ENCODE assay signal across 2 cellular contexts in the genomic region with DNA sequence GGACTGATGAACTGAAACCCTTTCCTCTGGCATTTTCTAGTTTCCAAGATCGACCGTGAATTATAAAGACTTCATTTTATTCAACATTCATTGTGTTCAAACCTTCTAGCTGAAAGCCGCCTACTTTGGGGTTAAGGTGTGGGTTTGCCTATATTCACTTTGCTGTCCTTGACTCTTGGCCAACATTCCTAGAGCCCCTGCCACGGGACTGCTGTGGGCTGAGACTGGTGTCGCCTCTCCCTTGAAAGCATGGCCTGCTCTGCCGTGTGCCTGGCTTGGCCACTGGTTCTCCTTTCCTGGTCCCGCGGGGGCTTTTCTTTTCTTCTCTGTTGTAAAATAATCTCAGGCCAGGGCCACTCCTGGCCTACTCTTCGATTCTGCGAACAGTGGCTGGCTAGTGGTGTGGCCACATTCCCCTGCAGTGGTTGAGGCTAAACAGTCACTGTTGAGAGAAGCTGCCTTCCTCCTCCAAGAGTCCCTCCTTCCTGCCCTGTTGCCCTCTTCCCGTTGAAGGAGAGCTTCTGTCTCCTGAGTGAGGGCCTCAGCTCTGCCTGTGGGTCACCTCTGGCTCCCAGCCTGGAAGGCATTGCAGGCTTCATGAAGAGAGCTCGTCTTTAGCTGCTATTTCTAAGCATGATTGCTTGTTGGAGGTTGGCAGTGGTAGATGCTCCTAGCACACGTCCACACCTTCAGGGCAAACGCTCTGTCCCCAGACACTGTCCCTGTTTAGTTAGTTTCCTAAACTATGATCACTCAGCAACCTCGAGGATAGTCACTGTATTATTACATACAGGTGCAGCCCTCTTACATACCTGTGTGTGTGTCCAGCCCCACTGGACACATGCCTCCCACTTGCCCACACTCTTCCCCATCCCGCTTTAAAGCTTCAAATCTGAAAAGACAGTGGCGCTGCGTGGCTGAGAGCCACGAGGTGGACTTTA.
TF ChIP-seq lines count a peak whose summit lies in the region.

No MANE protein-coding gene starts in this region.

TF ChIP-seq in HepG2, 621 proteins besides CTCF, POLR2A, EP300 and RAD21:
- TF ChIP-seq PPARG (CRISPR knock-in tag; conservative IDR thresholded peaks at IDR 0.05) = peak; percentile 56
- no peak for TF ChIP-seq KDM3A (CRISPR knock-in tag; IDR thresholded peaks at IDR 0.05; ENCODE audit: low read depth)
- peak; percentile 29; the same call in 1 of the 2 replicates for TF ChIP-seq RXRB (CRISPR knock-in tag; IDR thresholded peaks at IDR 0.05; ENCODE audit: borderline replicate concordance)
- TF ChIP-seq, protein P1, sequence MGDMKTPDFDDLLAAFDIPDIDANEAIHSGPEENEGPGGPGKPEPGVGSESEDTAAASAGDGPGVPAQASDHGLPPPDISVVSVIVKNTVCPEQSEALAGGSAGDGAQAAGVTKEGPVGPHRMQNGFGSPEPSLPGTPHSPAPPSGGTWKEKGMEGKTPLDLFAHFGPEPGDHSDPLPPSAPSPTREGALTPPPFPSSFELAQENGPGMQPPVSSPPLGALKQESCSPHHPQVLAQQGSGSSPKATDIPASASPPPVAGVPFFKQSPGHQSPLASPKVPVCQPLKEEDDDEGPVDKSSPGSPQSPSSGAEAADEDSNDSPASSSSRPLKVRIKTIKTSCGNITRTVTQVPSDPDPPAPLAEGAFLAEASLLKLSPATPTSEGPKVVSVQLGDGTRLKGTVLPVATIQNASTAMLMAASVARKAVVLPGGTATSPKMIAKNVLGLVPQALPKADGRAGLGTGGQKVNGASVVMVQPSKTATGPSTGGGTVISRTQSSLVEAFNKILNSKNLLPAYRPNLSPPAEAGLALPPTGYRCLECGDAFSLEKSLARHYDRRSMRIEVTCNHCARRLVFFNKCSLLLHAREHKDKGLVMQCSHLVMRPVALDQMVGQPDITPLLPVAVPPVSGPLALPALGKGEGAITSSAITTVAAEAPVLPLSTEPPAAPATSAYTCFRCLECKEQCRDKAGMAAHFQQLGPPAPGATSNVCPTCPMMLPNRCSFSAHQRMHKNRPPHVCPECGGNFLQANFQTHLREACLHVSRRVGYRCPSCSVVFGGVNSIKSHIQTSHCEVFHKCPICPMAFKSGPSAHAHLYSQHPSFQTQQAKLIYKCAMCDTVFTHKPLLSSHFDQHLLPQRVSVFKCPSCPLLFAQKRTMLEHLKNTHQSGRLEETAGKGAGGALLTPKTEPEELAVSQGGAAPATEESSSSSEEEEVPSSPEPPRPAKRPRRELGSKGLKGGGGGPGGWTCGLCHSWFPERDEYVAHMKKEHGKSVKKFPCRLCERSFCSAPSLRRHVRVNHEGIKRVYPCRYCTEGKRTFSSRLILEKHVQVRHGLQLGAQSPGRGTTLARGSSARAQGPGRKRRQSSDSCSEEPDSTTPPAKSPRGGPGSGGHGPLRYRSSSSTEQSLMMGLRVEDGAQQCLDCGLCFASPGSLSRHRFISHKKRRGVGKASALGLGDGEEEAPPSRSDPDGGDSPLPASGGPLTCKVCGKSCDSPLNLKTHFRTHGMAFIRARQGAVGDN (CRISPR knock-in tag; IDR thresholded peaks at IDR 0.05) = peak; percentile 33; the same call in 1 of the 2 replicates
- TF ChIP-seq BCL6 (CRISPR knock-in tag; IDR thresholded peaks at IDR 0.05) = peak; percentile 79

TF ChIP-seq in K562, 482 proteins besides CTCF, POLR2A, EP300 and RAD21:
- TF ChIP-seq PCBP1 (IDR thresholded peaks at IDR 0.05; ENCODE audit: low read depth, low read length, poor library complexity, severe bottlenecking) = no peak
- TF ChIP-seq, protein P2, sequence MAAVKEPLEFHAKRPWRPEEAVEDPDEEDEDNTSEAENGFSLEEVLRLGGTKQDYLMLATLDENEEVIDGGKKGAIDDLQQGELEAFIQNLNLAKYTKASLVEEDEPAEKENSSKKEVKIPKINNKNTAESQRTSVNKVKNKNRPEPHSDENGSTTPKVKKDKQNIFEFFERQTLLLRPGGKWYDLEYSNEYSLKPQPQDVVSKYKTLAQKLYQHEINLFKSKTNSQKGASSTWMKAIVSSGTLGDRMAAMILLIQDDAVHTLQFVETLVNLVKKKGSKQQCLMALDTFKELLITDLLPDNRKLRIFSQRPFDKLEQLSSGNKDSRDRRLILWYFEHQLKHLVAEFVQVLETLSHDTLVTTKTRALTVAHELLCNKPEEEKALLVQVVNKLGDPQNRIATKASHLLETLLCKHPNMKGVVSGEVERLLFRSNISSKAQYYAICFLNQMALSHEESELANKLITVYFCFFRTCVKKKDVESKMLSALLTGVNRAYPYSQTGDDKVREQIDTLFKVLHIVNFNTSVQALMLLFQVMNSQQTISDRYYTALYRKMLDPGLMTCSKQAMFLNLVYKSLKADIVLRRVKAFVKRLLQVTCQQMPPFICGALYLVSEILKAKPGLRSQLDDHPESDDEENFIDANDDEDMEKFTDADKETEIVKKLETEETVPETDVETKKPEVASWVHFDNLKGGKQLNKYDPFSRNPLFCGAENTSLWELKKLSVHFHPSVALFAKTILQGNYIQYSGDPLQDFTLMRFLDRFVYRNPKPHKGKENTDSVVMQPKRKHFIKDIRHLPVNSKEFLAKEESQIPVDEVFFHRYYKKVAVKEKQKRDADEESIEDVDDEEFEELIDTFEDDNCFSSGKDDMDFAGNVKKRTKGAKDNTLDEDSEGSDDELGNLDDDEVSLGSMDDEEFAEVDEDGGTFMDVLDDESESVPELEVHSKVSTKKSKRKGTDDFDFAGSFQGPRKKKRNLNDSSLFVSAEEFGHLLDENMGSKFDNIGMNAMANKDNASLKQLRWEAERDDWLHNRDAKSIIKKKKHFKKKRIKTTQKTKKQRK (IDR thresholded peaks at IDR 0.05; ENCODE audit: borderline replicate concordance, low read depth, low read length) = no peak
- TF ChIP-seq HNRNPLL (IDR thresholded peaks at IDR 0.05; ENCODE audit: low read depth, low read length, poor library complexity, severe bottlenecking) = no peak
- TF ChIP-seq ZNF239 (CRISPR knock-in tag; IDR thresholded peaks at IDR 0.05) = no peak
- peak; percentile 63; the same call in 1 of the 2 replicates for TF ChIP-seq CAMTA2 (CRISPR knock-in tag; conservative IDR thresholded peaks at IDR 0.05)
- TF ChIP-seq ZNF717 (CRISPR knock-in tag; IDR thresholded peaks at IDR 0.05) = no peak
- TF ChIP-seq SRSF7 (optimal IDR thresholded peaks at IDR 0.05; ENCODE audit: low read depth, low read length) = no peak
- TF ChIP-seq THRAP3 (IDR thresholded peaks at IDR 0.05; ENCODE audit: borderline replicate concordance) = no peak
- TF ChIP-seq ZNF57 (CRISPR knock-in tag; IDR thresholded peaks at IDR 0.05) = no peak
- TF ChIP-seq, protein P3, sequence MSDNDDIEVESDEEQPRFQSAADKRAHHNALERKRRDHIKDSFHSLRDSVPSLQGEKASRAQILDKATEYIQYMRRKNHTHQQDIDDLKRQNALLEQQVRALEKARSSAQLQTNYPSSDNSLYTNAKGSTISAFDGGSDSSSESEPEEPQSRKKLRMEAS (CRISPR knock-in tag; IDR thresholded peaks at IDR 0.05) = 0 out of 2 replicates have a peak, but pooled peaks have one; percentile 21
- TF ChIP-seq RBBP5 (IDR thresholded peaks at IDR 0.05; ENCODE audit: borderline replicate concordance, insufficient read depth, low read length, poor library complexity, severe bottlenecking) = peak; percentile 57
- TF ChIP-seq CXXC5 (CRISPR knock-in tag; IDR thresholded peaks at IDR 0.05) = 0 out of 2 replicates have a peak, but pooled peaks have one; percentile 2
- TF ChIP-seq, protein P4, sequence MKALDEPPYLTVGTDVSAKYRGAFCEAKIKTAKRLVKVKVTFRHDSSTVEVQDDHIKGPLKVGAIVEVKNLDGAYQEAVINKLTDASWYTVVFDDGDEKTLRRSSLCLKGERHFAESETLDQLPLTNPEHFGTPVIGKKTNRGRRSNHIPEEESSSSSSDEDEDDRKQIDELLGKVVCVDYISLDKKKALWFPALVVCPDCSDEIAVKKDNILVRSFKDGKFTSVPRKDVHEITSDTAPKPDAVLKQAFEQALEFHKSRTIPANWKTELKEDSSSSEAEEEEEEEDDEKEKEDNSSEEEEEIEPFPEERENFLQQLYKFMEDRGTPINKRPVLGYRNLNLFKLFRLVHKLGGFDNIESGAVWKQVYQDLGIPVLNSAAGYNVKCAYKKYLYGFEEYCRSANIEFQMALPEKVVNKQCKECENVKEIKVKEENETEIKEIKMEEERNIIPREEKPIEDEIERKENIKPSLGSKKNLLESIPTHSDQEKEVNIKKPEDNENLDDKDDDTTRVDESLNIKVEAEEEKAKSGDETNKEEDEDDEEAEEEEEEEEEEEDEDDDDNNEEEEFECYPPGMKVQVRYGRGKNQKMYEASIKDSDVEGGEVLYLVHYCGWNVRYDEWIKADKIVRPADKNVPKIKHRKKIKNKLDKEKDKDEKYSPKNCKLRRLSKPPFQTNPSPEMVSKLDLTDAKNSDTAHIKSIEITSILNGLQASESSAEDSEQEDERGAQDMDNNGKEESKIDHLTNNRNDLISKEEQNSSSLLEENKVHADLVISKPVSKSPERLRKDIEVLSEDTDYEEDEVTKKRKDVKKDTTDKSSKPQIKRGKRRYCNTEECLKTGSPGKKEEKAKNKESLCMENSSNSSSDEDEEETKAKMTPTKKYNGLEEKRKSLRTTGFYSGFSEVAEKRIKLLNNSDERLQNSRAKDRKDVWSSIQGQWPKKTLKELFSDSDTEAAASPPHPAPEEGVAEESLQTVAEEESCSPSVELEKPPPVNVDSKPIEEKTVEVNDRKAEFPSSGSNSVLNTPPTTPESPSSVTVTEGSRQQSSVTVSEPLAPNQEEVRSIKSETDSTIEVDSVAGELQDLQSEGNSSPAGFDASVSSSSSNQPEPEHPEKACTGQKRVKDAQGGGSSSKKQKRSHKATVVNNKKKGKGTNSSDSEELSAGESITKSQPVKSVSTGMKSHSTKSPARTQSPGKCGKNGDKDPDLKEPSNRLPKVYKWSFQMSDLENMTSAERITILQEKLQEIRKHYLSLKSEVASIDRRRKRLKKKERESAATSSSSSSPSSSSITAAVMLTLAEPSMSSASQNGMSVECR (CRISPR knock-in tag; IDR thresholded peaks at IDR 0.05) = 0 out of 2 replicates have a peak, but pooled peaks have one; percentile 20
- TF ChIP-seq, protein P5, sequence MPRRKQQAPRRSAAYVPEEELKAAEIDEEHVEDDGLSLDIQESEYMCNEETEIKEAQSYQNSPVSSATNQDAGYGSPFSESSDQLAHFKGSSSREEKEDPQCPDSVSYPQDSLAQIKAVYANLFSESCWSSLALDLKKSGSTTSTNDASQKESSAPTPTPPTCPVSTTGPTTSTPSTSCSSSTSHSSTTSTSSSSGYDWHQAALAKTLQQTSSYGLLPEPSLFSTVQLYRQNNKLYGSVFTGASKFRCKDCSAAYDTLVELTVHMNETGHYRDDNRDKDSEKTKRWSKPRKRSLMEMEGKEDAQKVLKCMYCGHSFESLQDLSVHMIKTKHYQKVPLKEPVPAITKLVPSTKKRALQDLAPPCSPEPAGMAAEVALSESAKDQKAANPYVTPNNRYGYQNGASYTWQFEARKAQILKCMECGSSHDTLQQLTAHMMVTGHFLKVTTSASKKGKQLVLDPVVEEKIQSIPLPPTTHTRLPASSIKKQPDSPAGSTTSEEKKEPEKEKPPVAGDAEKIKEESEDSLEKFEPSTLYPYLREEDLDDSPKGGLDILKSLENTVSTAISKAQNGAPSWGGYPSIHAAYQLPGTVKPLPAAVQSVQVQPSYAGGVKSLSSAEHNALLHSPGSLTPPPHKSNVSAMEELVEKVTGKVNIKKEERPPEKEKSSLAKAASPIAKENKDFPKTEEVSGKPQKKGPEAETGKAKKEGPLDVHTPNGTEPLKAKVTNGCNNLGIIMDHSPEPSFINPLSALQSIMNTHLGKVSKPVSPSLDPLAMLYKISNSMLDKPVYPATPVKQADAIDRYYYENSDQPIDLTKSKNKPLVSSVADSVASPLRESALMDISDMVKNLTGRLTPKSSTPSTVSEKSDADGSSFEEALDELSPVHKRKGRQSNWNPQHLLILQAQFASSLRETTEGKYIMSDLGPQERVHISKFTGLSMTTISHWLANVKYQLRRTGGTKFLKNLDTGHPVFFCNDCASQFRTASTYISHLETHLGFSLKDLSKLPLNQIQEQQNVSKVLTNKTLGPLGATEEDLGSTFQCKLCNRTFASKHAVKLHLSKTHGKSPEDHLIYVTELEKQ (CRISPR knock-in tag; IDR thresholded peaks at IDR 0.05) = 0 out of 2 replicates have a peak, but pooled peaks have one; percentile 24
- TF ChIP-seq ZEB2 (IDR thresholded peaks at IDR 0.05) = no peak
- TF ChIP-seq, protein P6, sequence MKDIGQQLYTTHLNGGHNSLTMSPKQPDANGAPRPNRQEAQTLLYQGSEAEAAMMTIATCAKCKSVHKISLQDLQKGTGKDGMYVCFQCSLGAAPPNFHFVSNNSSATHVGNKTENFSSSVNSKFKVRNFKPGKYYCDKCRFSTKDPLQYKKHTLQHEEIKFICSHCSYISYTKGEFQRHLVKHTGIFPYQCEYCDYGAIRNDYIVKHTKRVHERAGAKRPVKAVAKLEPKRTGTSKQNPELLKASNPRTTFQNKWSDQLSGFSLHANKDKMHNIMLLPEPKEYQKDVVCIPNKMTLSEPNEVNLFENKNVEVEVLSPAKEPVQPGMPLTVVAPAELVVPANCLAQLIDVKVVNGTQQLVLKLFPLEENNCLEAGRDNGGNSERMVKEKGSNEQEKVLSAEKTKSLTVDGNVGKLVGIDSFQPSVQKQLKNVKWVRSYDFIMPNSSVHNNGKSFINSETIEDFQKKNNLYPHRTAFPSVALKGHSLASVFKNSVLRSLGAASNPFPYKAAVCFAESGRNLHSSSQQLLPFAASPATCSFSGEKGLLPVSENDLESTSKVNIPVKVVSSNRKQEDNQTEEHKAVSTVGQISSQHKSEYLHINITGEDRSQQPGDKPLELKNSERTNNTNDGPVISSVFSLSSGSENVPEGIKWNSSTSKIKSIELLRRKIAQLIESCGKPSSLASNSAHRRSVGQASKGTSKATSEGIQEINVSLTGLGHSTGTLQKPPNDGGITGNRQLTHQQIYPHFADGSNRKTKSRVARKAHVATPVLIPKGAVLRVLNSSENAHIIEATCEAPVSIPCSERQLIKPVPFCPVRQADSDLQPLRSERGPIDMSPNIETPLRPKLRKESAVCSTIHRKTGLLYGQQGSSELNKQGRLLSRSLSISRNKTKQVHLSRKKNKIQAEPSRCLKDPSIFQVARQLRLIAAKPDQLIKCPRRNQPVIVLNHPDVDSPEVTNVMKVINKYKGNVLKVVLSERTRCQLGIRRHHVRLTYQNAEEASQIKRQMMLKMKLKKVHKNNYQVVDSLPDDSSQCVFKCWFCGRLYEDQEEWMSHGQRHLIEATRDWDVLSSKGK (CRISPR knock-in tag; IDR thresholded peaks at IDR 0.05) = no peak
- TF ChIP-seq, protein P7, sequence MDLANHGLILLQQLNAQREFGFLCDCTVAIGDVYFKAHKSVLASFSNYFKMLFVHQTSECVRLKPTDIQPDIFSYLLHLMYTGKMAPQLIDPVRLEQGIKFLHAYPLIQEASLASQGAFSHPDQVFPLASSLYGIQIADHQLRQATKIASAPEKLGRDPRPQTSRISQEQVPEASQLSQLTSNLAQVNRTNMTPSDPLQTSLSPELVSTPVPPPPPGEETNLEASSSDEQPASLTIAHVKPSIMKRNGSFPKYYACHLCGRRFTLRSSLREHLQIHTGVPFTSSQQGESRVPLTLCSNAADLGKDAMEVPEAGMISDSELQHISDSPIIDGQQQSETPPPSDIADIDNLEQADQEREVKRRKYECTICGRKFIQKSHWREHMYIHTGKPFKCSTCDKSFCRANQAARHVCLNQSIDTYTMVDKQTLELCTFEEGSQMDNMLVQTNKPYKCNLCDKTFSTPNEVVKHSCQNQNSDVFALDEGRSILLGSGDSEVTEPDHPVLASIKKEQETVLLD (IDR thresholded peaks at IDR 0.05) = 0 out of 2 replicates have a peak, but pooled peaks have one; percentile 9
- TF ChIP-seq ARID2 (IDR thresholded peaks at IDR 0.05) = no peak
